Comparison of ENCODE assay signal across 26 cellular contexts in genomic region chr6:113343940-113344339, GRCh38.
"Had no signal": no experiment of that assay in that cellular context is flagged by ENCODE, and none has a peak within 500 bp of the region (broad histone marks: within the 10 kb centered on the region; RNA-seq: fewer than 3 reads in every experiment).

No MANE protein-coding gene starts in this region.

- H3K27me3 ChIP-seq: ascending aorta, body of pancreas had no signal

- H3K9me3 ChIP-seq: ascending aorta, body of pancreas, SK-N-SH had no signal

- H3K4me3 ChIP-seq: ascending aorta, body of pancreas had no signal

- H3K27ac Mint-ChIP-seq: activated CD8-positive, alpha-beta T cell treated with anti-CD3 and anti-CD28 coated beads, Interleukin-2, amount 10 ng/mL, durations not matched to agents 7 days and 5 days; activated naive CD4-positive, alpha-beta T cell treated with anti-CD3 and anti-CD28 coated beads, Interleukin-2, amount 50 U/mL, for 72 hours; activated naive CD8-positive, alpha-beta T cell treated with anti-CD3 and anti-CD28 coated beads, Interleukin-2, amount 50 U/mL, for 24 hours had no signal

- H3K4me1 ChIP-seq: ascending aorta, body of pancreas had no signal

- H3K36me3 Mint-ChIP-seq: activated naive CD4-positive, alpha-beta T cell treated with anti-CD3 and anti-CD28 coated beads, Interleukin-2, amount 50 U/mL, for 72 hours had no signal

- H3K36me3 ChIP-seq: ascending aorta had no signal

- DNase-seq: activated CD4-positive, alpha-beta T cell treated with anti-CD3 and anti-CD28 coated beads for 48 hours; activated CD4-positive, alpha-beta T cell treated with anti-CD3 and anti-CD28 coated beads, Interleukin-2, amount 50 U/mL, for 4 hours; activated CD4-positive, CD25-positive, alpha-beta regulatory T cell treated with anti-CD3 and anti-CD28 coated beads, Interleukin-2, amount 50 U/mL, for 72 hours; activated CD8-positive, alpha-beta T cell treated with anti-CD3 and anti-CD28 coated beads, Interleukin-2, amount 10 ng/mL, durations not matched to agents 7 days and 5 days; activated effector memory CD4-positive, alpha-beta T cell treated with anti-CD3 and anti-CD28 coated beads, Interleukin-2, amount 50 U/mL, for 16 hours; activated naive CD4-positive, alpha-beta T cell treated with Interleukin-2 at 50 U/mL for 16 hours; activated naive CD8-positive, alpha-beta T cell treated with anti-CD3 and anti-CD28 coated beads, Interleukin-2, amount 50 U/mL, for 24 hours; activated T-cell treated with anti-CD3 and anti-CD28 coated beads, Interleukin-2, amount 50 U/mL, for 4 hours; amniotic stem cell; body of pancreas; Kasumi-1; NCI-H1092; NCI-H1417; NCI-H1930; NCI-H345; NCI-H510A; NCI-H526 treated with DMSO at 0.1 percent for 48 hours; NCI-H82; RPMI8226; SK-N-SH; T-helper 1 cell had no signal

- H3K27ac ChIP-seq: ascending aorta, body of pancreas had no signal

- ATAC-seq: activated CD8-positive, alpha-beta T cell treated with anti-CD3 and anti-CD28 coated beads, Interleukin-2, amount 10 ng/mL, durations not matched to agents 7 days and 5 days; activated naive CD4-positive, alpha-beta T cell treated with anti-CD3 and anti-CD28 coated beads, Interleukin-2, amount 50 U/mL, for 72 hours; activated naive CD8-positive, alpha-beta T cell treated with anti-CD3 and anti-CD28 coated beads, Interleukin-2, amount 50 U/mL, for 24 hours; activated T-cell treated with anti-CD3 and anti-CD28 coated beads, Interleukin-2, amount 50 U/mL, for 4 hours; body of pancreas; Panc1; Right ventricle myocardium inferior had no signal

- H3K27me3 Mint-ChIP-seq: central memory CD8-positive, alpha-beta T cell had no signal

- H3K9me3 Mint-ChIP-seq: activated naive CD4-positive, alpha-beta T cell treated with anti-CD3 and anti-CD28 coated beads, Interleukin-2, amount 50 U/mL, for 72 hours; activated naive CD8-positive, alpha-beta T cell treated with anti-CD3 and anti-CD28 coated beads, Interleukin-2, amount 50 U/mL, for 24 hours; activated T-cell treated with anti-CD3 and anti-CD28 coated beads, Interleukin-2, amount 50 U/mL, for 4 hours; central memory CD8-positive, alpha-beta T cell had no signal

- H3K4me1 Mint-ChIP-seq: activated naive CD8-positive, alpha-beta T cell treated with anti-CD3 and anti-CD28 coated beads, Interleukin-2, amount 50 U/mL, for 24 hours; central memory CD8-positive, alpha-beta T cell had no signal

- H3K4me2 ChIP-seq: SK-N-SH had no signal

- H3K4me3 Mint-ChIP-seq: activated CD8-positive, alpha-beta T cell treated with anti-CD3 and anti-CD28 coated beads, Interleukin-2, amount 10 ng/mL, durations not matched to agents 7 days and 5 days; activated naive CD8-positive, alpha-beta T cell treated with anti-CD3 and anti-CD28 coated beads, Interleukin-2, amount 50 U/mL, for 24 hours; activated T-cell treated with anti-CD3 and anti-CD28 coated beads, Interleukin-2, amount 50 U/mL, for 4 hours; central memory CD8-positive, alpha-beta T cell had no signal

- H3K9ac ChIP-seq: SK-N-SH had no signal
